Comparison of ENCODE assay signal across 8 cellular contexts in genomic region chr19:54159352-54160181, GRCh38. TPM values are rescaled to one million over a fixed set of nuclear protein-coding genes. Genes with fewer than 3 reads are reported as not detected.
DNase-seq lines count a peak whose midpoint lies in the region; ATAC-seq and TF ChIP-seq lines count a peak whose summit lies in the region.

Gene LENG1, minus strand, starts transcription at chr19:54159721. Its CDS starts 26 bp downstream, at chr19:54159695.

- peaks cover 18% of the 10 kb centered on the region for H3K79me2 ChIP-seq in OCI-LY3 (ENCODE audit: low read length)

- peak within 1 kb of the TSS; percentile 61 for H2AFZ ChIP-seq in OCI-LY3 (ENCODE audit: low read depth, low read length)

- H3K9ac ChIP-seq in OCI-LY3 (ENCODE audit: low read length), result peak within 1 kb of the TSS; percentile 78

- H3K4me1 ChIP-seq in OCI-LY3 (ENCODE audit: low read length) (peaks cover 18% of the 10 kb centered on the region), mononuclear cell (ENCODE audit: insufficient read depth, low read length) (peaks cover 57% of the 10 kb centered on the region)

- peaks cover 32% of the 10 kb centered on the region for H3K36me3 ChIP-seq in OCI-LY3 (replicated peaks; ENCODE audit: low read depth, low read length)

- H3K9me3 ChIP-seq in OCI-LY3 (ENCODE audit: insufficient read depth, low read length), result no peaks in the 10 kb centered on the region
- H3K9me3 ChIP-seq in mononuclear cell (ENCODE audit: low read depth, low read length), result no peaks in the 10 kb centered on the region

- H3K4me3 ChIP-seq in OCI-LY3 (ENCODE audit: low read length), result peak within 1 kb of the TSS; percentile 81
- H3K4me3 ChIP-seq in epithelial cell of esophagus (ENCODE audit: low read length), result peak within 1 kb of the TSS; percentile 89
- H3K4me3 ChIP-seq in mononuclear cell (ENCODE audit: low read length), result peak within 1 kb of the TSS; percentile 67

- TF ChIP-seq CTCF in OCI-LY3 (IDR thresholded peaks at IDR 0.05; ENCODE audit: low read depth, low read length) (peak; percentile 53), epithelial cell of esophagus (IDR thresholded peaks at IDR 0.05; ENCODE audit: insufficient read depth, low read depth, low read length, missing control alignments) (no peak)

- ATAC-seq in GM21526 (IDR thresholded peaks at IDR 0.05; ENCODE audit: low FRiP score, unreplicated experiment), result peak; percentile 83

- DNase-seq in DMS 273 treated with DMSO at 0.1 percent for 48 hours (lab: John Stamatoyannopoulos, UW), result peak; percentile 99
- peak; percentile 100 for DNase-seq in HuH-7.5 (ENCODE audit: low spot score)
- DNase-seq in activated T-cell treated with anti-CD3 and anti-CD28 coated beads for 4 hours, result peak; percentile 97
- peak; percentile 100 for DNase-seq in epithelial cell of esophagus (ENCODE audit: low read depth)
- peak; percentile 94 to 98 for DNase-seq in stimulated activated CD8-positive, alpha-beta memory T cell treated with anti-CD3 and anti-CD28 coated beads, Interleukin-4, amount 100 ng/mL, for 1 hour (ENCODE audit: low read depth in 2 of 2, low spot score in 1 of 2)

- no peaks in the 10 kb centered on the region for H4K20me1 ChIP-seq in OCI-LY3 (ENCODE audit: insufficient read depth, low read length)

- peak within 1 kb of the TSS; percentile 95 for H3K4me2 ChIP-seq in OCI-LY3 (ENCODE audit: low read length)

- peak within 1 kb of the TSS; percentile 74 for H3K27ac ChIP-seq in OCI-LY3 (ENCODE audit: low read length)

- no peaks in the 10 kb centered on the region for H3K27me3 ChIP-seq in OCI-LY3 (ENCODE audit: low read depth, low read length)
- H3K27me3 ChIP-seq in mononuclear cell (ENCODE audit: insufficient read depth, low read length), result no peaks in the 10 kb centered on the region

RNA-seq across cellular contexts. Expression of gene LENG1, which starts in this region (rescaled TPM):
- total RNA-seq in mononuclear cell, result 11.9 TPM

Comparison
In these comparisons a context has a peak if more than half of its experiments do, and no peak if none do; other contexts are left out.
1. Peak in every context shown above with its lines: DNase-seq, ATAC-seq, H3K4me3 ChIP-seq and H3K27ac ChIP-seq.